Comparison of ENCODE assay signal across 25 cellular contexts in the genomic region with DNA sequence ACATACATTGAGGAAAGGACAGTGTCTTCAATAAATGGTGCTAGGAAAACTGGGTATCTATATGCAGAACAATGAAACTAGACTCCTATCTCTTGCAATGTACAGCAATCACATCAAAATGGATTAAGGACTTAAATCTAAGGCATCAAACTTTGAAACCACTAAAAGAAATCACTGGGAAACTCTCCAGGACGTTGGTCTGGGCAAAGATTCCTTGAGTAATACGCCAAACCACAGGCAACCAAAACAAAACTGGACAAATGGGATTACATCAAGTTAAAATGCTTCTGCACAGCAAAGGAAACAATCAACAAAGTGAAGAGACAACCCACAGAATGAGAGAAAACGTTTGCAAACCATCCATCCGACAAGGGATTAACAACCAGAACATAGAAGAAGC. TPM values are rescaled to one million over a fixed set of nuclear protein-coding genes. Genes with fewer than 3 reads are reported as not detected.
DNase-seq lines count a peak whose midpoint lies in the region; ATAC-seq, FAIRE-seq and TF ChIP-seq lines count a peak whose summit lies in the region.
"Had no signal": no experiment of that assay in that cellular context is flagged by ENCODE, and none has a peak within 500 bp of the region (broad histone marks: within the 10 kb centered on the region; RNA-seq: fewer than 3 reads in every experiment).

No MANE protein-coding gene starts in this region.

- no peaks in the 10 kb centered on the region for H3K9me3 ChIP-seq in astrocyte (ENCODE audit: insufficient read depth, low read depth, low read length)
- H3K9me3 ChIP-seq: gastrocnemius medialis, tibial nerve had no signal

- TF ChIP-seq CTCF in HFFc6 (IDR thresholded peaks at IDR 0.05) (no peak), astrocyte (IDR thresholded peaks at IDR 0.05; ENCODE audit: insufficient read depth, low read depth, low read length) (no peak)

- H3K27me3 ChIP-seq in astrocyte (ENCODE audit: insufficient read depth, low read length) = peaks cover 52% of the 10 kb centered on the region
- H3K27me3 ChIP-seq: gastrocnemius medialis, neural progenitor cell, tibial nerve had no signal

- FAIRE-seq in astrocyte (lab: Jason Lieb, UNC) (no peak), GM12892 (lab: Jason Lieb, UNC) (no peak)
- FAIRE-seq: A204.1 had no signal

- no peaks in the 10 kb centered on the region for H3K4me1 ChIP-seq in astrocyte (ENCODE audit: insufficient read depth, low read length)
- H3K4me1 ChIP-seq: gastrocnemius medialis, neural progenitor cell, tibial nerve had no signal

- H4K20me1 ChIP-seq in astrocyte (ENCODE audit: insufficient read depth, low read length) = peaks cover 3% of the 10 kb centered on the region

- H3K9ac ChIP-seq in astrocyte (ENCODE audit: low read length) = no peak overlapping the region
- H3K9ac ChIP-seq: neural progenitor cell had no signal

- H3K9me3 Mint-ChIP-seq in HFFc6 (no peaks in the 10 kb centered on the region), astrocyte (ENCODE audit: unreplicated experiment) (peaks cover 3% of the 10 kb centered on the region)
- H3K9me3 Mint-ChIP-seq in stimulated activated effector memory CD8-positive, alpha-beta T cell treated with anti-CD3 and anti-CD28 coated beads, Interleukin-12 subunit alpha, Interleukin-12 subunit beta, amount 100 ng/mL, for 72 hours = no peaks in the 10 kb centered on the region
- H3K9me3 Mint-ChIP-seq: activated naive CD8-positive, alpha-beta T cell treated with anti-CD3 and anti-CD28 coated beads, Interleukin-2, amount 10 ng/mL, durations not matched to agents 7 days and 5 days; activated T-helper 1 cell treated with anti-CD3 and anti-CD28 coated beads, Interleukin-12 subunit alpha, Interleukin-12 subunit beta, Interleukin-2, Interleukin-4 antibody, amounts not matched to agents 30 ng/mL and 10 ng/mL and 1 ng/mL, durations not matched to agents 14 hours and 24 hours and 36 hours; CD4-positive, CD25-positive, alpha-beta regulatory T cell; central memory CD8-positive, alpha-beta T cell; neural progenitor cell; T-helper 1 cell treated with Interleukin-12 subunit alpha and Interleukin-12 subunit beta and Interleukin-4 antibody, amounts not matched to agents 30 μg/mL and 1 μg/mL, for 36 hours had no signal

- no peak overlapping the region for H3K27ac ChIP-seq in astrocyte (ENCODE audit: low read depth, low read length)
- H3K27ac ChIP-seq: gastrocnemius medialis, neural progenitor cell, tibial nerve had no signal

- no peaks in the 10 kb centered on the region for H3K79me2 ChIP-seq in astrocyte (ENCODE audit: insufficient read depth, low read length)

- no peak for TF ChIP-seq POLR2A in GM12892 (IDR thresholded peaks at IDR 0.05; ENCODE audit: low read depth, low read length)

- H3K36me3 ChIP-seq in astrocyte (ENCODE audit: insufficient read depth, low read length) = no peaks in the 10 kb centered on the region
- H3K36me3 ChIP-seq: gastrocnemius medialis, neural progenitor cell, tibial nerve had no signal

- H3K4me2 ChIP-seq in astrocyte (ENCODE audit: low read length) = no peak overlapping the region
- H3K4me2 ChIP-seq: neural progenitor cell had no signal

- no peak overlapping the region for H2AFZ ChIP-seq in astrocyte (ENCODE audit: low read depth, low read length)
- H2AFZ ChIP-seq: neural progenitor cell had no signal

- H3K36me3 Mint-ChIP-seq in HFFc6 (ENCODE audit: low read depth) (no peaks in the 10 kb centered on the region), astrocyte (ENCODE audit: low read depth, unreplicated experiment) (peaks cover 2% of the 10 kb centered on the region)
- H3K36me3 Mint-ChIP-seq in stimulated activated effector memory CD8-positive, alpha-beta T cell treated with anti-CD3 and anti-CD28 coated beads, Interleukin-12 subunit alpha, Interleukin-12 subunit beta, amount 100 ng/mL, for 72 hours = no peaks in the 10 kb centered on the region
- H3K36me3 Mint-ChIP-seq: neural progenitor cell had no signal

- peaks cover 29% of the 10 kb centered on the region for H3K27me3 Mint-ChIP-seq in HFFc6 (ENCODE audit: insufficient read depth)
- peaks cover 14% of the 10 kb centered on the region for H3K27me3 Mint-ChIP-seq in astrocyte (ENCODE audit: low read depth, unreplicated experiment)
- H3K27me3 Mint-ChIP-seq: activated naive CD8-positive, alpha-beta T cell treated with anti-CD3 and anti-CD28 coated beads, Interleukin-2, amount 10 ng/mL, durations not matched to agents 7 days and 5 days; CD4-positive, CD25-positive, alpha-beta regulatory T cell; central memory CD8-positive, alpha-beta T cell had no signal

- DNase-seq in A172 (ENCODE audit: low spot score) (peak; percentile 63), HFFc6 (peak; percentile 54), astrocyte (ENCODE audit: low read depth) (peak; percentile 80), fibroblast of the conjunctiva (ENCODE audit: low read depth) (peak; percentile 75), GM12892 (ENCODE audit: insufficient read length) (no peak), NCI-H2227 treated with DMSO at 0.1 percent for 48 hours (lab: John Stamatoyannopoulos, UW) (no peak)
- DNase-seq in stimulated activated effector memory CD8-positive, alpha-beta T cell treated with anti-CD3 and anti-CD28 coated beads, Interleukin-12 subunit alpha, Interleukin-12 subunit beta, amount 100 ng/mL, for 72 hours (ENCODE audit: low spot score in 2 of 2) = no peak
- no peak for DNase-seq in stimulated activated CD4-positive, alpha-beta T cell treated with anti-CD3 and anti-CD28 coated beads, Interleukin-1b, Interleukin-23, amount 100 ng/mL, for 48 hours
- DNase-seq: activated B cell treated with CpG ODN at 0.5 μM for 24 hours; activated CD8-positive, alpha-beta memory T cell treated with anti-CD3 and anti-CD28 coated beads for 24 hours; activated naive CD8-positive, alpha-beta T cell treated with anti-CD3 and anti-CD28 coated beads, Interleukin-2, amount 10 ng/mL, durations not matched to agents 7 days and 5 days; CD4-positive, CD25-positive, alpha-beta regulatory T cell; DMS153; gastrocnemius medialis; left cardiac atrium; NCI-H69; OCI-M1; SIG-M5; stimulated activated naive B cell treated with anti-CD40 and anti-IgM and Interleukin-4, amounts not matched to agents 10 μg/mL and 1 μg/mL and 100 μg/mL, for 72 hours had no signal

- H3K4me3 Mint-ChIP-seq in HFFc6 = no peak overlapping the region
- no peak overlapping the region for H3K4me3 Mint-ChIP-seq in astrocyte (ENCODE audit: unreplicated experiment)
- H3K4me3 Mint-ChIP-seq in stimulated activated effector memory CD8-positive, alpha-beta T cell treated with anti-CD3 and anti-CD28 coated beads, Interleukin-12 subunit alpha, Interleukin-12 subunit beta, amount 100 ng/mL, for 72 hours = no peak overlapping the region
- H3K4me3 Mint-ChIP-seq: activated B cell treated with CpG ODN at 0.5 μM for 24 hours; activated naive CD8-positive, alpha-beta T cell treated with anti-CD3 and anti-CD28 coated beads, Interleukin-2, amount 10 ng/mL, durations not matched to agents 7 days and 5 days; activated T-helper 1 cell treated with anti-CD3 and anti-CD28 coated beads, Interleukin-12 subunit alpha, Interleukin-12 subunit beta, Interleukin-2, Interleukin-4 antibody, amounts not matched to agents 30 ng/mL and 10 ng/mL and 1 ng/mL, durations not matched to agents 14 hours and 24 hours and 36 hours; CD4-positive, CD25-positive, alpha-beta regulatory T cell; central memory CD8-positive, alpha-beta T cell; neural progenitor cell; stimulated activated naive B cell treated with anti-CD40 and anti-IgM and Interleukin-4, amounts not matched to agents 10 μg/mL and 1 μg/mL and 100 μg/mL, for 72 hours; T-helper 1 cell treated with Interleukin-12 subunit alpha and Interleukin-12 subunit beta and Interleukin-4 antibody, amounts not matched to agents 30 μg/mL and 1 μg/mL, for 36 hours had no signal

- H3K4me3 ChIP-seq in astrocyte (ENCODE audit: insufficient read depth, low read depth, low read length) = no peak overlapping the region
- H3K4me3 ChIP-seq: gastrocnemius medialis, neural progenitor cell, tibial nerve had no signal

- peaks cover 19% of the 10 kb centered on the region for H3K4me1 Mint-ChIP-seq in HFFc6 (ENCODE audit: low read depth)
- peaks cover 11% of the 10 kb centered on the region for H3K4me1 Mint-ChIP-seq in astrocyte (ENCODE audit: low read depth, unreplicated experiment)
- H3K4me1 Mint-ChIP-seq in stimulated activated effector memory CD8-positive, alpha-beta T cell treated with anti-CD3 and anti-CD28 coated beads, Interleukin-12 subunit alpha, Interleukin-12 subunit beta, amount 100 ng/mL, for 72 hours = no peaks in the 10 kb centered on the region
- H3K4me1 Mint-ChIP-seq: activated naive CD8-positive, alpha-beta T cell treated with anti-CD3 and anti-CD28 coated beads, Interleukin-2, amount 10 ng/mL, durations not matched to agents 7 days and 5 days; central memory CD8-positive, alpha-beta T cell; neural progenitor cell had no signal

- H3K27ac Mint-ChIP-seq in HFFc6 = no peak overlapping the region
- H3K27ac Mint-ChIP-seq in astrocyte (ENCODE audit: unreplicated experiment) = peak overlapping the region; percentile 20
- H3K27ac Mint-ChIP-seq in stimulated activated effector memory CD8-positive, alpha-beta T cell treated with anti-CD3 and anti-CD28 coated beads, Interleukin-12 subunit alpha, Interleukin-12 subunit beta, amount 100 ng/mL, for 72 hours = no peak overlapping the region
- H3K27ac Mint-ChIP-seq: activated B cell treated with CpG ODN at 0.5 μM for 24 hours; activated naive CD8-positive, alpha-beta T cell treated with anti-CD3 and anti-CD28 coated beads, Interleukin-2, amount 10 ng/mL, durations not matched to agents 7 days and 5 days; activated T-helper 1 cell treated with anti-CD3 and anti-CD28 coated beads, Interleukin-12 subunit alpha, Interleukin-12 subunit beta, Interleukin-2, Interleukin-4 antibody, amounts not matched to agents 30 ng/mL and 10 ng/mL and 1 ng/mL, durations not matched to agents 14 hours and 24 hours and 36 hours; CD4-positive, CD25-positive, alpha-beta regulatory T cell; neural progenitor cell; stimulated activated naive B cell treated with anti-CD40 and anti-IgM and Interleukin-4, amounts not matched to agents 10 μg/mL and 1 μg/mL and 100 μg/mL, for 72 hours; T-helper 1 cell treated with Interleukin-12 subunit alpha and Interleukin-12 subunit beta and Interleukin-4 antibody, amounts not matched to agents 30 μg/mL and 1 μg/mL, for 36 hours had no signal

- no peak for ATAC-seq in stimulated activated effector memory CD8-positive, alpha-beta T cell treated with anti-CD3 and anti-CD28 coated beads, Interleukin-12 subunit alpha, Interleukin-12 subunit beta, amount 100 ng/mL, for 72 hours
- ATAC-seq: gastrocnemius medialis; left cardiac atrium; stimulated activated naive B cell treated with anti-CD40 and anti-IgM and Interleukin-4, amounts not matched to agents 10 μg/mL and 1 μg/mL and 100 μg/mL, for 72 hours had no signal

RNA-seq across cellular contexts. Expression of a gene that starts 14.5 kb away (rescaled TPM):
- 0.12 TPM in 1 of 2 replicates, not detected in the other for total RNA-seq in A172 (2014; rRNA removed; shearing (Covaris generic))
- total RNA-seq in HFFc6 (2021; fragmentation: NEBNext Ultra II Directional; extraction: Animal tissue kit (Norgen Biotek cat#: 25700)) = under 1 TPM in 1 of 6 experiments, not detected in 5; 0.06 TPM
- total RNA-seq in astrocyte = 0.67 and 1.5 TPM in 2 replicates
- polyA plus RNA-seq in GM12892 (2012; ENCODE audit: missing spikeins) = 43.1 TPM
- total RNA-seq: gastrocnemius medialis, tibial nerve had no signal

RNA-seq across cellular contexts. Expression of a gene that starts 48.8 kb away (rescaled TPM):
- 22.0 and 24.1 TPM in 2 replicates for total RNA-seq in A172 (2014; rRNA removed; shearing (Covaris generic))
- 10 to 100 TPM; 15.1 to 21.2 (median 16.1) TPM for total RNA-seq in HFFc6 (2021; fragmentation: NEBNext Ultra II Directional; extraction: Animal tissue kit (Norgen Biotek cat#: 25700))
- 11.5 and 13.4 TPM in 2 replicates for total RNA-seq in astrocyte
- 61.3 TPM for polyA plus RNA-seq in GM12892 (2012; ENCODE audit: missing spikeins)

Comparison
In these comparisons a context has a peak if more than half of its experiments do, and no peak if none do; other contexts are left out.
1. DNase-seq: peak in A172 (single experiment), HFFc6 (single experiment), astrocyte (single experiment) and fibroblast of the conjunctiva (single experiment); none in stimulated activated effector memory CD8-positive, alpha-beta T cell treated with anti-CD3 and anti-CD28 coated beads, Interleukin-12 subunit alpha, Interleukin-12 subunit beta, amount 100 ng/mL, for 72 hours (0 of 2), GM12892 (single experiment), NCI-H2227 treated with DMSO at 0.1 percent for 48 hours (single experiment) and stimulated activated CD4-positive, alpha-beta T cell treated with anti-CD3 and anti-CD28 coated beads, Interleukin-1b, Interleukin-23, amount 100 ng/mL, for 48 hours (single experiment).